Comparison of ENCODE assay signal across 16 cellular contexts in genomic region chr4:61783050-61783449, GRCh38.
DNase-seq lines count a peak whose midpoint lies in the region; ATAC-seq, FAIRE-seq and TF ChIP-seq lines count a peak whose summit lies in the region.
"Had no signal": no experiment of that assay in that cellular context is flagged by ENCODE, and none has a peak within 500 bp of the region (broad histone marks: within the 10 kb centered on the region; RNA-seq: fewer than 3 reads in every experiment).

No MANE protein-coding gene starts in this region.

- TF ChIP-seq POLR2A in H54 (IDR thresholded peaks at IDR 0.05; ENCODE audit: low read depth, low read length) = no peak

- no peak overlapping the region for H3K4me3 ChIP-seq in GM12865 (ENCODE audit: low read depth, low read length)
- H3K4me3 ChIP-seq: esophagus muscularis mucosa, K562 had no signal

- TF ChIP-seq CTCF in GM12865 (IDR thresholded peaks at IDR 0.05; ENCODE audit: insufficient read depth, low read depth, low read length, missing control alignments) = no peak

- in situ Hi-C loops in KBM-7 (cut with MboI; ENCODE audit: low pct_unique_long_range_greater_than_20kb, low sequenced_read_pairs) = no loop called here

- DNase-seq in GM12865 (ENCODE audit: low read depth) = peak; percentile 9
- DNase-seq in H54 (ENCODE audit: insufficient read length, low spot score) = no peak
- no peak for DNase-seq in SHP77 (lab: John Stamatoyannopoulos, UW)
- no peak for DNase-seq in inferior parietal cortex (ENCODE audit: extremely low spot score)
- DNase-seq in KBM-7 = no peak
- DNase-seq: activated B cell treated with CpG ODN at 0.5 μM for 24 hours; CD8-positive, alpha-beta T cell; NCI-H1105 treated with DMSO at 0.1 percent for 48 hours; NCI-H226; T-helper 17 cell had no signal

- ATAC-seq in GM18870 (IDR thresholded peaks at IDR 0.05; ENCODE audit: unreplicated experiment) (peak; percentile 96), HG02642 (IDR thresholded peaks at IDR 0.05; ENCODE audit: poor library complexity, unreplicated experiment) (peak; percentile 72), HG03442 (IDR thresholded peaks at IDR 0.05; ENCODE audit: unreplicated experiment) (peak; percentile 93)
- ATAC-seq: CD8-positive, alpha-beta T cell; K562; Right ventricle myocardium inferior; T-helper 17 cell had no signal

- no peak for FAIRE-seq in H54 (lab: Jason Lieb, UNC)
- FAIRE-seq: K562 had no signal
